1 cellular context compared by ENCODE assay signal in the genomic region with DNA sequence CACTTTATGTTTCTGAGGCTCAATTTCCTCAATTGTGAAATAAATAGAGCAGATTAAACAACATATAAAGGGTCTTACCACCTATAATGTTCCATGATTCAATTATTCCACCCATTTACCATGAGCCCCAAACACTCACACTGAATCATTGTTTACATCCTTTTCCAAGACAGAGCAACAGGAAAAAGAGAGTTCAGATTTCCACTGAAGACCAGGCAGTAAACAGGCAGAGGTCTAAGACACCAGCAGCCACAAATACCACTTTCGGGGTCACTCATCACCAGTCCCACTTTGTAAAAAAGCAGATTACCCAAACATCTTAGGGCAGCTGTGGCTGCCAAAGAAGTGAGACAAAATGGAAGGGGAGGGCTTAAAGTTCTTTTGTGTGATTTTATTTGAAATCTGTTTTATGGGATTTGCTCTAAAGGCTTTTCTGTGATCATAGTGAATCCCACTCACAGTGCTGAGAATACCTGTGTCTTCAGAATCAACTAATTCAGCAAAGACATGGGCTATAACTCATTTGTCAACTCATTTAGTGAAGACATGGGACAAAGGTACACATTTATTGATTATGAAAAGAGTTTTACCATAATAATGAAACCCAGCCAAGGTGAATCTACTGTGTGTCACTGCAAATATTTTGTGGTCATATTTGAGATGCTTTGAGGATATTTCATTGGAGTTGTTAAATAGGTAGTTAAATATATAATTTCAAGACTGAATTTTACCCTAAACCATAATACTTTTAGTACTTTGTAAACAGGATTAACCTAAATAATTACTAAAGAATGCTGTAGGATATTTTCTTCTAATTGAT.
TF ChIP-seq lines count a peak whose summit lies in the region.

No MANE protein-coding gene starts in this region.

TF ChIP-seq in SK-N-SH, 30 proteins besides CTCF, POLR2A, EP300 and RAD21 (continued from another document):
- no peak for TF ChIP-seq RCOR1 (IDR thresholded peaks at IDR 0.05; ENCODE audit: low read length)
